Comparison of ENCODE assay signal across 18 cellular contexts in genomic region chr15:94367726-94368535, GRCh38.
"Had no signal": no experiment of that assay in that cellular context is flagged by ENCODE, and none has a peak within 500 bp of the region (broad histone marks: within the 10 kb centered on the region; RNA-seq: fewer than 3 reads in every experiment).

No MANE protein-coding gene starts in this region.

- H3K4me1 ChIP-seq: pancreas, vagina had no signal

- H3K4me2 ChIP-seq: hepatocyte had no signal

- H2AFZ ChIP-seq: hepatocyte had no signal

- H3K27ac ChIP-seq: hepatocyte, pancreas, vagina had no signal

- H3K27me3 Mint-ChIP-seq: activated CD8-positive, alpha-beta memory T cell treated with anti-CD3 and anti-CD28 coated beads, Interleukin-2, amount 10 ng/mL, durations not matched to agents 7 days and 5 days; memory B cell had no signal

- ATAC-seq: activated CD8-positive, alpha-beta memory T cell treated with anti-CD3 and anti-CD28 coated beads, Interleukin-2, amount 10 ng/mL, durations not matched to agents 7 days and 5 days; activated naive CD4-positive, alpha-beta T cell treated with anti-CD3 and anti-CD28 coated beads, Interleukin-2, amount 50 U/mL, for 72 hours had no signal

- H3K9me3 ChIP-seq: pancreas, vagina had no signal

- H3K27ac Mint-ChIP-seq: memory B cell had no signal

- H3K36me3 ChIP-seq: vagina had no signal

- H3K27me3 ChIP-seq: hepatocyte, pancreas, vagina had no signal

- H3K4me3 ChIP-seq: hepatocyte, pancreas, vagina had no signal

- H3K4me1 Mint-ChIP-seq: activated CD8-positive, alpha-beta memory T cell treated with anti-CD3 and anti-CD28 coated beads, Interleukin-2, amount 10 ng/mL, durations not matched to agents 7 days and 5 days; memory B cell had no signal

- FAIRE-seq: colon, endometrium, pancreas had no signal

- H3K4me3 Mint-ChIP-seq: activated CD8-positive, alpha-beta memory T cell treated with anti-CD3 and anti-CD28 coated beads, Interleukin-2, amount 10 ng/mL, durations not matched to agents 7 days and 5 days; memory B cell; nephron progenitor cell had no signal

- H3K9me3 Mint-ChIP-seq: activated naive CD4-positive, alpha-beta T cell treated with anti-CD3 and anti-CD28 coated beads, Interleukin-2, amount 50 U/mL, for 72 hours; memory B cell; nephron progenitor cell had no signal

- DNase-seq: activated CD4-positive, alpha-beta T cell treated with anti-CD3 and anti-CD28 coated beads for 1 hour; activated CD4-positive, alpha-beta T cell treated with anti-CD3 and anti-CD28 coated beads, Interleukin-2, amount 50 U/mL, for 48 hours; activated CD8-positive, alpha-beta memory T cell treated with anti-CD3 and anti-CD28 coated beads, Interleukin-2, amount 10 ng/mL, durations not matched to agents 7 days and 5 days; activated effector memory CD4-positive, alpha-beta T cell treated with Interleukin-2 at 50 U/mL for 16 hours; activated T-cell treated with anti-CD3 and anti-CD28 coated beads, Interleukin-2, amount 50 U/mL, for 1 hour; caudate nucleus; islet precursor cell; nephron progenitor cell; pancreas; stimulated activated CD4-positive, alpha-beta T cell treated with anti-CD3 and anti-CD28 coated beads, Interleukin-12 subunit alpha, Interleukin-12 subunit beta, amount 100 ng/mL, for 4 hours; stimulated activated CD4-positive, alpha-beta T cell treated with anti-CD3 and anti-CD28 coated beads, Interleukin-2, amount 100 ng/mL, for 24 hours; T1000 had no signal
